ENCODE assay signal across 35 cellular contexts in the genomic region with DNA sequence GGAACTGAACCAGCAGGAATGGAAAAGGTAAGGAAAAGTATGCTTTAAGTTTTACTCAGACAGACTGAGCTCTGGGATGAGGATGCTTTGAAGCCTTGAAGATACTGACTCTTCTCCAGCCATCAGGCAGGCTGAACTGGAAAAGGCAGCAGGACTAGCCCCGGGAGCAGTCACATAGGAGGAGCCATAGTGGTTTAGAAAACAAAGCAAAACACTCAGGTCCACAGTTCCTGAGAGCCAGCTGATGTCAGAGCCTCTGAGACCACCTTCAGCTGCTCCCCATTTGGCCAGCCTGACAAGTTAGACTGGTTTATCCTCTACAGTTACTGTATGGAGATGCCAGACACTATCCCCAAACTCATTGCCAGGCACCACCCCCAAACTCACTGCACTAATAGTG.
"Had no signal": no experiment of that assay in that cellular context is flagged by ENCODE, and none has a peak within 500 bp of the region (broad histone marks: within the 10 kb centered on the region; RNA-seq: fewer than 3 reads in every experiment).

No MANE protein-coding gene starts in this region.

- H3K27ac Mint-ChIP-seq: activated B cell treated with CpG ODN at 0.5 μM for 24 hours; activated CD4-positive, alpha-beta memory T cell treated with anti-CD3 and anti-CD28 coated beads for 36 hours; activated CD4-positive, alpha-beta T cell treated with anti-CD3 and anti-CD28 coated beads, Interleukin-2, amount 10 ng/mL, durations not matched to agents 24 days and 14 days; activated CD8-positive, alpha-beta T cell treated with anti-CD3 and anti-CD28 coated beads for 36 hours; activated naive CD4-positive, alpha-beta T cell treated with anti-CD3 and anti-CD28 coated beads for 36 hours; activated naive CD4-positive, alpha-beta T cell treated with anti-CD3 and anti-CD28 coated beads, Interleukin-2, amount 50 U/mL, for 72 hours; activated naive CD8-positive, alpha-beta T cell treated with anti-CD3 and anti-CD28 coated beads for 36 hours; activated T-cell treated with anti-CD3 and anti-CD28 coated beads, Interleukin-2, amount 50 U/mL, for 72 hours; activated T-helper 1 cell treated with anti-CD3 and anti-CD28 coated beads, Interleukin-12 subunit alpha, Interleukin-12 subunit beta, Interleukin-2, Interleukin-4 antibody, amounts not matched to agents 30 ng/mL and 10 ng/mL and 1 ng/mL, durations not matched to agents 14 hours and 24 hours and 36 hours; activated T-helper 17 cell treated with anti-CD3 and anti-CD28 coated beads, Interleukin-2, amount 50 U/mL, for 72 hours; brain; T-helper 1 cell treated with Interleukin-12 subunit alpha and Interleukin-12 subunit beta and Interleukin-4 antibody, amounts not matched to agents 30 μg/mL and 1 μg/mL, for 36 hours; T-helper 2 cell treated with Interferon-gamma antibody and Interleukin-4, amounts not matched to agents 5 μg/mL and 100 μg/mL, for 36 hours had no signal

- H3K27me3 ChIP-seq: adrenal gland, cardiac muscle cell had no signal

- H3K36me3 ChIP-seq: adrenal gland, cardiac muscle cell had no signal

- H3K36me3 Mint-ChIP-seq: activated CD4-positive, alpha-beta memory T cell treated with anti-CD3 and anti-CD28 coated beads for 36 hours; activated naive CD4-positive, alpha-beta T cell treated with anti-CD3 and anti-CD28 coated beads, Interleukin-2, amount 50 U/mL, for 72 hours; activated naive CD8-positive, alpha-beta T cell treated with anti-CD3 and anti-CD28 coated beads for 36 hours; brain had no signal

- DNase-seq: activated B cell treated with CpG ODN at 0.5 μM for 24 hours; activated CD4-positive, alpha-beta memory T cell treated with anti-CD3 and anti-CD28 coated beads for 36 hours; activated CD4-positive, alpha-beta T cell treated with anti-CD3 and anti-CD28 coated beads for 4 hours; activated CD4-positive, alpha-beta T cell treated with anti-CD3 and anti-CD28 coated beads, Interleukin-2, amount 10 ng/mL, durations not matched to agents 24 days and 14 days; activated CD4-positive, alpha-beta T cell treated with anti-CD3 and anti-CD28 coated beads, Interleukin-2, amount 50 U/mL, for 1 hour; activated CD4-positive, alpha-beta T cell treated with anti-CD3 and anti-CD28 coated beads, Interleukin-2, amount 50 U/mL, for 4 hours; activated CD4-positive, CD25-positive, alpha-beta regulatory T cell treated with anti-CD3 and anti-CD28 coated beads, Interleukin-2, amount 50 U/mL, for 72 hours; activated CD8-positive, alpha-beta memory T cell treated with anti-CD3 and anti-CD28 coated beads, Interleukin-2, amount 50 U/mL, for 4 hours; activated CD8-positive, alpha-beta T cell treated with anti-CD3 and anti-CD28 coated beads for 36 hours; activated effector memory CD4-positive, alpha-beta T cell treated with anti-CD3 and anti-CD28 coated beads, Interleukin-2, amount 50 U/mL, for 16 hours; activated gamma-delta T cell treated with Interleukin-2 at 50 U/mL for 16 hours; activated naive CD4-positive, alpha-beta T cell; activated naive CD4-positive, alpha-beta T cell treated with anti-CD3 and anti-CD28 coated beads for 36 hours; activated naive CD4-positive, alpha-beta T cell treated with anti-CD3 and anti-CD28 coated beads, Interleukin-2, amount 50 U/mL, for 16 hours; activated naive CD8-positive, alpha-beta T cell treated with anti-CD3 and anti-CD28 coated beads for 36 hours; activated T-cell treated with anti-CD3 and anti-CD28 coated beads for 4 hours; activated T-cell treated with anti-CD3 and anti-CD28 coated beads, Interleukin-2, amount 50 U/mL, for 1 hour; activated T-cell treated with anti-CD3 and anti-CD28 coated beads, Interleukin-2, amount 50 U/mL, for 4 hours; activated T-cell treated with anti-CD3 and anti-CD28 coated beads, Interleukin-2, amount 50 U/mL, for 72 hours; adrenal gland; amniotic stem cell; aorta; caudate nucleus; cerebellar nuclear complex; T-helper 2 cell; T-helper 9 cell had no signal

- H3K4me3 ChIP-seq: adrenal gland, cardiac muscle cell had no signal

- H3K4me1 ChIP-seq: adrenal gland had no signal

- H3K9me3 ChIP-seq: adrenal gland had no signal

- H3K27me3 Mint-ChIP-seq: activated B cell treated with CpG ODN at 0.5 μM for 24 hours; activated CD4-positive, alpha-beta T cell treated with anti-CD3 and anti-CD28 coated beads, Interleukin-2, amount 10 ng/mL, durations not matched to agents 24 days and 14 days; activated T-helper 17 cell treated with anti-CD3 and anti-CD28 coated beads, Interleukin-2, amount 50 U/mL, for 72 hours; brain; central memory CD8-positive, alpha-beta T cell had no signal

- H3K9me3 Mint-ChIP-seq: activated CD4-positive, alpha-beta memory T cell treated with anti-CD3 and anti-CD28 coated beads for 36 hours; activated CD8-positive, alpha-beta T cell treated with anti-CD3 and anti-CD28 coated beads for 36 hours; activated naive CD4-positive, alpha-beta T cell treated with anti-CD3 and anti-CD28 coated beads for 36 hours; activated naive CD8-positive, alpha-beta T cell treated with anti-CD3 and anti-CD28 coated beads for 36 hours; activated T-cell treated with anti-CD3 and anti-CD28 coated beads, Interleukin-2, amount 50 U/mL, for 4 hours; activated T-cell treated with anti-CD3 and anti-CD28 coated beads, Interleukin-2, amount 50 U/mL, for 72 hours; central memory CD8-positive, alpha-beta T cell; T-helper 2 cell treated with Interferon-gamma antibody and Interleukin-4, amounts not matched to agents 5 μg/mL and 100 μg/mL, for 36 hours had no signal

- H3K4me1 Mint-ChIP-seq: activated B cell treated with CpG ODN at 0.5 μM for 24 hours; activated naive CD8-positive, alpha-beta T cell treated with anti-CD3 and anti-CD28 coated beads for 36 hours; activated T-helper 17 cell treated with anti-CD3 and anti-CD28 coated beads, Interleukin-2, amount 50 U/mL, for 72 hours; brain; central memory CD8-positive, alpha-beta T cell had no signal

- H3K4me3 Mint-ChIP-seq: activated B cell treated with CpG ODN at 0.5 μM for 24 hours; activated CD4-positive, alpha-beta memory T cell treated with anti-CD3 and anti-CD28 coated beads for 36 hours; activated CD4-positive, alpha-beta T cell treated with anti-CD3 and anti-CD28 coated beads, Interleukin-2, amount 10 ng/mL, durations not matched to agents 24 days and 14 days; activated CD8-positive, alpha-beta T cell treated with anti-CD3 and anti-CD28 coated beads for 36 hours; activated naive CD4-positive, alpha-beta T cell treated with anti-CD3 and anti-CD28 coated beads for 36 hours; activated naive CD8-positive, alpha-beta T cell treated with anti-CD3 and anti-CD28 coated beads for 36 hours; activated T-cell treated with anti-CD3 and anti-CD28 coated beads, Interleukin-2, amount 50 U/mL, for 4 hours; activated T-cell treated with anti-CD3 and anti-CD28 coated beads, Interleukin-2, amount 50 U/mL, for 72 hours; activated T-helper 1 cell treated with anti-CD3 and anti-CD28 coated beads, Interleukin-12 subunit alpha, Interleukin-12 subunit beta, Interleukin-2, Interleukin-4 antibody, amounts not matched to agents 30 ng/mL and 10 ng/mL and 1 ng/mL, durations not matched to agents 14 hours and 24 hours and 36 hours; activated T-helper 17 cell treated with anti-CD3 and anti-CD28 coated beads, Interleukin-2, amount 50 U/mL, for 72 hours; brain; central memory CD8-positive, alpha-beta T cell; T-helper 1 cell treated with Interleukin-12 subunit alpha and Interleukin-12 subunit beta and Interleukin-4 antibody, amounts not matched to agents 30 μg/mL and 1 μg/mL, for 36 hours; T-helper 2 cell treated with Interferon-gamma antibody and Interleukin-4, amounts not matched to agents 5 μg/mL and 100 μg/mL, for 36 hours had no signal

- ATAC-seq: activated CD8-positive, alpha-beta T cell treated with anti-CD3 and anti-CD28 coated beads for 36 hours; activated naive CD4-positive, alpha-beta T cell treated with anti-CD3 and anti-CD28 coated beads, Interleukin-2, amount 50 U/mL, for 72 hours; activated T-cell treated with anti-CD3 and anti-CD28 coated beads, Interleukin-2, amount 50 U/mL, for 4 hours; activated T-cell treated with anti-CD3 and anti-CD28 coated beads, Interleukin-2, amount 50 U/mL, for 72 hours; activated T-helper 17 cell treated with anti-CD3 and anti-CD28 coated beads, Interleukin-2, amount 50 U/mL, for 72 hours had no signal

- H3K27ac ChIP-seq: cardiac muscle cell, VCaP had no signal
